ENCODE assay signal across 6 cellular contexts in genomic region chr11:62592216-62592815, GRCh38. TPM values are rescaled to one million over a fixed set of nuclear protein-coding genes. Genes with fewer than 3 reads are reported as not detected.
DNase-seq lines count a peak whose midpoint lies in the region; ATAC-seq, FAIRE-seq and TF ChIP-seq lines count a peak whose summit lies in the region.

No MANE protein-coding gene starts in this region.

- ATAC-seq in left colon = peak; percentile 10
- ATAC-seq in GM19452 (IDR thresholded peaks at IDR 0.05; ENCODE audit: unreplicated experiment) = no peak

- TF ChIP-seq CTCF in VCaP (conservative IDR thresholded peaks at IDR 0.05) = no peak

- no peak for DNase-seq in GM12891 (ENCODE audit: insufficient read length, low spot score)
- no peak for DNase-seq in left colon
- DNase-seq in HuH-7.5 (ENCODE audit: low spot score) = no peak
- no peak for DNase-seq in NCI-H446 treated with DMSO at 0.1 percent for 48 hours (lab: John Stamatoyannopoulos, UW)

- TF ChIP-seq POLR2A in GM12891 (IDR thresholded peaks at IDR 0.05; ENCODE audit: low read depth, low read length) = no peak

- intact Hi-C loops in left colon (cut with DNase I, micrococcal nuclease) = loop anchor here in 1 of 2 donors (10.0 kb wide), 1 partner anchor 102 kb away; no protein-coding TSS in a partner anchor

- H3K27ac ChIP-seq in VCaP = peak overlapping the region; percentile 96

- FAIRE-seq in GM12891 (lab: Jason Lieb, UNC) = peak; percentile 28

TF ChIP-seq in GM12891, 5 proteins besides CTCF, POLR2A, EP300 and RAD21:
- TF ChIP-seq TAF1 (IDR thresholded peaks at IDR 0.05; ENCODE audit: low read depth, low read length) (no peak), PAX5 (IDR thresholded peaks at IDR 0.05; ENCODE audit: insufficient read depth, low read length, severe bottlenecking) (no peak), SPI1 (IDR thresholded peaks at IDR 0.05; ENCODE audit: low read depth, low read length) (no peak), POLR2AphosphoS5 (IDR thresholded peaks at IDR 0.05; ENCODE audit: low read depth, low read length) (no peak), POU2F2 (IDR thresholded peaks at IDR 0.05; ENCODE audit: low read depth, low read length) (no peak)

RNA-seq across cellular contexts. Expression of gene TUT1, which starts 1.0 kb away (rescaled TPM):
- 13.0 TPM for polyA plus RNA-seq in GM12891 (2012; ENCODE audit: low read depth, missing spikeins)
- total RNA-seq in left colon = 10 to 100 TPM; 14.0 to 14.7 TPM

RNA-seq across cellular contexts. Expression of gene MTA2, which starts 9.3 kb away (rescaled TPM):
- polyA plus RNA-seq in GM12891 (2012; ENCODE audit: low read depth, missing spikeins) = 89.2 TPM
- 10 to 100 TPM; 84.5 to 96.6 TPM for total RNA-seq in left colon

RNA-seq across cellular contexts. Expression of gene EEF1G, which starts 18.6 kb away (rescaled TPM):
- 2,783 TPM for polyA plus RNA-seq in GM12891 (2012; ENCODE audit: low read depth, missing spikeins)
- 1,000 to 10,000 TPM; 1,192 to 1,207 TPM for total RNA-seq in left colon

RNA-seq across cellular contexts. Expression of gene EML3, which starts 20.3 kb away (rescaled TPM):
- polyA plus RNA-seq in GM12891 (2012; ENCODE audit: low read depth, missing spikeins) = 38.5 TPM
- 10 to 100 TPM; 45.4 to 57.9 TPM for total RNA-seq in left colon

RNA-seq across cellular contexts. Expression of gene ROM1, which starts 20.7 kb away (rescaled TPM):
- polyA plus RNA-seq in GM12891 (2012; ENCODE audit: low read depth, missing spikeins) = 1.5 TPM
- 1 to 10 TPM; 2.0 to 3.2 TPM for total RNA-seq in left colon
